Comparison of ENCODE assay signal across 8 cellular contexts in the genomic region with DNA sequence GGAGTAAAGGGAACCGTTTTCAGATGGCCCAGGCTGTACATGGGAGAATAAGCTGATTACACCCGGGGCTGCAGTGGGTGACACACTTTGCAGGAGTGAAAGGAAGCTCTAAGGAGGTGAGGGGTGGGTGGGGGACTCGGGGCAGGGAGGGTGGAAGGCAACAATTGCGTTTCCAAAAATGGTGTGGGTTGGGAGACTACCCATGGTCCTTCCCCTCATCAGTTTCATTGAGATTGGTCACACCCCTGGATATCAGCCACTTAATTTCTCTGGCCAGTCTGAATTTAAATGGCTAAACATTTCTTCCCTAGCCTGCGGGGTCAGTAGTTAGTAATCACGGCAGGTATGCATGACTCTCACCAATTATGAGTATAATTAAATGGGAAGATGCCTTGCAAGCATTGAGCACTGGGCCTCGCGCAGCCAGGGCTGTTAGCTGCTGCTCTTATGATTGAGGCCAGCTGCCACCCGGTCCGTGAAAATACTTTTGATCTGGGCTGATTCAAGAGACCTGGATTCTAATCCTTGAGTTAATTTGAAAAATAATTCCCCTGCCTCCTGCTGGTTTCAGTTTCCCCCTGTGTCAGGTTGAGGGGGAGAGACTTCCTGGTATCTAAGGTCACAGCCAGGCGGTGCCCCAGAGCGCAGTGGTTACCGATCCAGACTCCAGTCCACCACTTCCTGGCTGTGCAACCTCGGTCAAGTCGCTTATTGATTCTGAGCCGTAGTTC. TPM values are rescaled to one million over a fixed set of nuclear protein-coding genes. Genes with fewer than 3 reads are reported as not detected.
DNase-seq lines count a peak whose midpoint lies in the region; ATAC-seq and TF ChIP-seq lines count a peak whose summit lies in the region.

No MANE protein-coding gene starts in this region.

- peak overlapping the region; percentile 92 for H3K27ac ChIP-seq in Karpas-422 (ENCODE audit: low read length)
- no peak overlapping the region for H3K27ac ChIP-seq in breast epithelium

- no peaks in the 10 kb centered on the region for H3K36me3 ChIP-seq in Karpas-422 (ENCODE audit: insufficient read depth, low read length)
- no peaks in the 10 kb centered on the region for H3K36me3 ChIP-seq in breast epithelium

- TF ChIP-seq CTCF in natural killer cell (IDR thresholded peaks at IDR 0.05) = no peak
- TF ChIP-seq CTCF in breast epithelium (IDR thresholded peaks at IDR 0.05) = no peak

- H3K79me2 ChIP-seq in Karpas-422 (ENCODE audit: low read length) = peaks cover 76% of the 10 kb centered on the region

- no peaks in the 10 kb centered on the region for H3K9me2 ChIP-seq in Karpas-422 (replicated peaks; ENCODE audit: insufficient read depth, low read length)

- no peaks in the 10 kb centered on the region for H3K36me3 Mint-ChIP-seq in natural killer cell

- intact Hi-C loops in natural killer cell (cut with micrococcal nuclease) (loop anchor here (2.0 kb wide), 1 partner anchor 23 kb away; a partner anchor contains a TSS), breast epithelium (cut with DNase I; ENCODE audit: low total_unique reads) (no loop called here)

- H3K4me3 ChIP-seq in Karpas-422 (ENCODE audit: low read length) (peak overlapping the region; percentile 55; the same call in 1 of the 2 replicates), breast epithelium (no peak overlapping the region)

- ATAC-seq in GM19463 (IDR thresholded peaks at IDR 0.05; ENCODE audit: unreplicated experiment) = peak; percentile 55
- ATAC-seq in natural killer cell = peak; percentile 64 to 82 (median 71)
- no peak for ATAC-seq in GM19328 (IDR thresholded peaks at IDR 0.05; ENCODE audit: unreplicated experiment)

- H3K4me1 Mint-ChIP-seq in natural killer cell = peaks cover 74 to 85% of the 10 kb centered on the region in 2 donors

- H3K9ac ChIP-seq in Karpas-422 (ENCODE audit: low read length) = no peak overlapping the region

- peak overlapping the region; percentile 74 to 83 for H3K27ac Mint-ChIP-seq in natural killer cell

- H3K27me3 ChIP-seq in Karpas-422 (ENCODE audit: low read length) (no peaks in the 10 kb centered on the region), breast epithelium (no peaks in the 10 kb centered on the region)

- H3K4me1 ChIP-seq in Karpas-422 (ENCODE audit: low read length) (peaks cover 82% of the 10 kb centered on the region), breast epithelium (no peaks in the 10 kb centered on the region)

- peak overlapping the region; percentile 79 for H3K4me2 ChIP-seq in Karpas-422 (ENCODE audit: low read depth, low read length, poor library complexity, severe bottlenecking)

- TF ChIP-seq POLR2A in breast epithelium (IDR thresholded peaks at IDR 0.05) = no peak

- H4K20me1 ChIP-seq in Karpas-422 (ENCODE audit: insufficient read depth, low read depth, low read length) = 0 out of 2 replicates have a peak, but pooled peaks cover 7% of the 10 kb centered on the region

- no peaks in the 10 kb centered on the region for H3K9me3 Mint-ChIP-seq in natural killer cell

- no peaks in the 10 kb centered on the region for H3K27me3 Mint-ChIP-seq in natural killer cell (ENCODE audit: low read depth in 2 of 2)

- H2AFZ ChIP-seq in Karpas-422 (ENCODE audit: low read length) = no peak overlapping the region

- H3K4me3 Mint-ChIP-seq in natural killer cell = peak overlapping the region; percentile 84

- peak; percentile 48 for DNase-seq in EL
- DNase-seq in Karpas-422 = no peak
- DNase-seq in activated CD8-positive, alpha-beta memory T cell treated with anti-CD3 and anti-CD28 coated beads, Interleukin-2, amount 50 U/mL, for 4 hours = peak; percentile 43
- DNase-seq in natural killer cell = no peak
- no peak for DNase-seq in breast epithelium (ENCODE audit: low spot score in 2 of 2)
- DNase-seq in 8988T = no peak

- H3K9me3 ChIP-seq in Karpas-422 (ENCODE audit: low read length) (no peaks in the 10 kb centered on the region), breast epithelium (no peaks in the 10 kb centered on the region)

RNA-seq across cellular contexts. Expression of a gene that starts 23.3 kb away (rescaled TPM):
- 25.3 and 30.2 TPM in 2 replicates for total RNA-seq in Karpas-422 (2014; rRNA removed; shearing (Covaris generic); ENCODE audit: low replicate concordance)
- total RNA-seq in natural killer cell = 10 to 100 TPM; 43.7 to 55.4 (median 50.1) TPM
- total RNA-seq in breast epithelium = 10 to 100 TPM; 22.1 to 52.4 (median 27.5) TPM

Comparison
In these comparisons a context has a peak if more than half of its experiments do, and no peak if none do; other contexts are left out.
1. DNase-seq: peak in EL (single experiment) and activated CD8-positive, alpha-beta memory T cell treated with anti-CD3 and anti-CD28 coated beads, Interleukin-2, amount 50 U/mL, for 4 hours (single experiment); none in Karpas-422 (single experiment), natural killer cell (single experiment), breast epithelium (0 of 2) and 8988T (single experiment).